Comparison of ENCODE assay signal across 12 cellular contexts in the genomic region with DNA sequence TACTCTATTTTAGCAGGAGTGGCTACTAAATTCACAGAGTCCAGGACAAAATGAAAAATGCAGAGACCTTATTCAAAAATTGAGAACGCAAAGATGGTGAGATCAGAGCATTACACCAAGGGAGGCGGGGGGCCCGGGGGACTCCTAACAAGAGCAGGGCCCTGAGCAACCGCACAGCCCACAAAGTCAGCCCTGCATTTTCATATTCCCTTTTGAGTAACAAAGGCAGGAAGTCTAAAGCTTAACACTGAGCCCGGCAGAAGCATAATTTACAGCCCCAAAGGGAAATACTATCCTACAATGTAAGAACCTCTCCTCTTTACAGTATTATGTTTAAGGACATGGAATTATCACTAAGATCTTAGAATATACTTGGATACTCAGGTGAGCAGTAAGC.
A peak's percentile ranks its signal among the peaks of the same experiment; 100 is the strongest.
DNase-seq lines count a peak whose midpoint lies in the region; ATAC-seq, FAIRE-seq and TF ChIP-seq lines count a peak whose summit lies in the region.
"Had no signal": no experiment of that assay in that cellular context is flagged by ENCODE, and none has a peak within 500 bp of the region (broad histone marks: within the 10 kb centered on the region; RNA-seq: fewer than 3 reads in every experiment).

No MANE protein-coding gene starts in this region.

- H3K9me3 ChIP-seq in WERI-Rb-1 (ENCODE audit: severe bottlenecking) (no peaks in the 10 kb centered on the region), esophagus squamous epithelium (no peaks in the 10 kb centered on the region)

- no peaks in the 10 kb centered on the region for H3K27me3 ChIP-seq in WERI-Rb-1 (ENCODE audit: insufficient read depth, low read depth, severe bottlenecking)
- H3K27me3 ChIP-seq in esophagus squamous epithelium = no peaks in the 10 kb centered on the region

- peak; percentile 58 to 88 for ATAC-seq in activated naive CD4-positive, alpha-beta T cell treated with anti-CD3 and anti-CD28 coated beads, Interleukin-2, amount 50 U/mL, for 72 hours
- ATAC-seq in HG03354 (IDR thresholded peaks at IDR 0.05; ENCODE audit: poor library complexity, severe bottlenecking, unreplicated experiment) = peak; percentile 69
- ATAC-seq in stimulated activated naive CD8-positive, alpha-beta T cell treated with anti-CD3 and anti-CD28 coated beads, Interleukin-15, Interleukin-2, amounts not matched to agents 100 U/mL and 50 U/mL, for 24 hours = peak; percentile 28
- ATAC-seq: activated CD4-positive, CD25-positive, alpha-beta regulatory T cell treated with anti-CD3 and anti-CD28 coated beads, Interleukin-2, amount 50 U/mL, for 24 hours had no signal

- WGBS in esophagus squamous epithelium, 2 donors = 64 to 65% methylated on average over 5 of the region's 5 CpGs

- no peak for TF ChIP-seq CTCF in WERI-Rb-1 (IDR thresholded peaks at IDR 0.05; ENCODE audit: low read depth, low read length)
- TF ChIP-seq CTCF in esophagus squamous epithelium (IDR thresholded peaks at IDR 0.05) = no peak

- no peak overlapping the region for H3K4me3 ChIP-seq in WERI-Rb-1 (ENCODE audit: low read depth, low read length)
- no peak overlapping the region for H3K4me3 ChIP-seq in esophagus squamous epithelium

- H3K4me1 ChIP-seq in esophagus squamous epithelium = peaks cover 0 to 10% (median 0%) of the 10 kb centered on the region in 3 donors

- H3K9me3 Mint-ChIP-seq in activated naive CD4-positive, alpha-beta T cell treated with anti-CD3 and anti-CD28 coated beads, Interleukin-2, amount 50 U/mL, for 72 hours = no peaks in the 10 kb centered on the region

- H3K27ac Mint-ChIP-seq in activated naive CD4-positive, alpha-beta T cell treated with anti-CD3 and anti-CD28 coated beads, Interleukin-2, amount 50 U/mL, for 72 hours = no peak overlapping the region

- no peak overlapping the region for H3K27ac ChIP-seq in WERI-Rb-1
- H3K27ac ChIP-seq in esophagus squamous epithelium = peak overlapping the region in 1 of 4 donors; percentile 23

- H3K36me3 ChIP-seq in WERI-Rb-1 = peaks cover 37% of the 10 kb centered on the region
- peaks cover 0 to 63% (median 0%) of the 10 kb centered on the region in 3 donors for H3K36me3 ChIP-seq in esophagus squamous epithelium

- intact Hi-C loops in esophagus squamous epithelium (cut with DNase I) = no loop called here

- H3K36me3 Mint-ChIP-seq in activated naive CD4-positive, alpha-beta T cell treated with anti-CD3 and anti-CD28 coated beads, Interleukin-2, amount 50 U/mL, for 72 hours = no peaks in the 10 kb centered on the region

- no peak for FAIRE-seq in RCC 7860 (lab: Jason Lieb, UNC)
- FAIRE-seq: endometrium had no signal

- no peak for TF ChIP-seq POLR2A in esophagus squamous epithelium (IDR thresholded peaks at IDR 0.05)

- DNase-seq in activated naive CD4-positive, alpha-beta T cell treated with anti-CD3 and anti-CD28 coated beads, Interleukin-2, amount 50 U/mL, for 72 hours (ENCODE audit: low spot score in 2 of 2) = peak in 1 of 2 donors; percentile 16
- no peak for DNase-seq in activated naive CD4-positive, alpha-beta T cell (lab: John Stamatoyannopoulos, UW)
- DNase-seq in dermis blood vessel endothelial cell (peak; percentile 57), RCC 7860 (ENCODE audit: low spot score) (no peak), WERI-Rb-1 (no peak), esophagus squamous epithelium (lab: John Stamatoyannopoulos, UW) (no peak)
- DNase-seq in stimulated activated naive CD8-positive, alpha-beta T cell treated with anti-CD3 and anti-CD28 coated beads, Interleukin-15, Interleukin-2, amounts not matched to agents 100 U/mL and 50 U/mL, for 24 hours = peak; percentile 22
- DNase-seq: amygdala, NCI-H187 treated with DMSO at 0.1 percent for 48 hours had no signal

Comparison
In these comparisons a context has a peak if more than half of its experiments do, and no peak if none do; other contexts are left out.
1. DNase-seq: peak in dermis blood vessel endothelial cell (single experiment) and stimulated activated naive CD8-positive, alpha-beta T cell treated with anti-CD3 and anti-CD28 coated beads, Interleukin-15, Interleukin-2, amounts not matched to agents 100 U/mL and 50 U/mL, for 24 hours (single experiment); none in activated naive CD4-positive, alpha-beta T cell (0 of 4), RCC 7860 (single experiment), WERI-Rb-1 (single experiment) and esophagus squamous epithelium (single experiment).
2. Peak in every context shown above with its lines, with median percentiles within 50 percentile points of each other: ATAC-seq.